In the genomic region with DNA sequence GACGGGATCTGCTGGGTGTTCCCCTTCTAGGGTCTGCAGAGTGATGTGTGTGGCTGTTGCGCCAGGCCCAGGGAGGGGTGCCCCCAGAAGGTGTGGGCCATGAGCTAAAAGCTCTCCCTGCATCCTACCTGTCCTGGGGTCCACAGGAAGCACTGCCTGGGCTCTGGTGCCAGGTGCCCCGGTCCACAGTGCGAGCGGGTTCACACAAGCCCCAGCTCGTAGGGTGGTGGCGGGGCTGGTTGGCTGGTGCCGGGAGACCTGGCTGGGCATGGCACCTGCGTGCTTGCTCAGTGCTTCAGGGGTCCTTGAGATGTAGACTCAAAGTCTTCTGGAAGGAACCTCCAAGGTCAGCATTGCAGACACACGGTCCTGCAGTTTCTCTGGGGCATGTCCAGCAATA, we compare ENCODE assay signal across 38 cellular contexts.
"Had no signal": no experiment of that assay in that cellular context is flagged by ENCODE, and none has a peak within 500 bp of the region (broad histone marks: within the 10 kb centered on the region; RNA-seq: fewer than 3 reads in every experiment).

No MANE protein-coding gene starts in this region.

- H3K4me3 ChIP-seq: adrenal gland, body of pancreas, cardiac muscle cell had no signal

- H3K4me1 ChIP-seq: adrenal gland, body of pancreas had no signal

- H3K36me3 Mint-ChIP-seq: activated naive CD4-positive, alpha-beta T cell treated with anti-CD3 and anti-CD28 coated beads, Interleukin-2, amount 50 U/mL, for 72 hours; activated naive CD8-positive, alpha-beta T cell treated with anti-CD3 and anti-CD28 coated beads for 36 hours; WTC11 had no signal

- H3K27ac ChIP-seq: adrenal gland, body of pancreas, brain microvascular endothelial cell, cardiac muscle cell, VCaP had no signal

- ATAC-seq: activated CD4-positive, alpha-beta T cell treated with anti-CD3 and anti-CD28 coated beads for 36 hours; activated CD4-positive, CD25-positive, alpha-beta regulatory T cell treated with anti-CD3 and anti-CD28 coated beads, Interleukin-2, amount 50 U/mL, for 24 hours; activated CD8-positive, alpha-beta T cell treated with anti-CD3 and anti-CD28 coated beads for 36 hours; activated naive CD4-positive, alpha-beta T cell treated with anti-CD3 and anti-CD28 coated beads, Interleukin-2, amount 50 U/mL, for 72 hours; activated T-cell treated with anti-CD3 and anti-CD28 coated beads, Interleukin-2, amount 50 U/mL, for 4 hours; activated T-cell treated with anti-CD3 and anti-CD28 coated beads, Interleukin-2, amount 50 U/mL, for 72 hours; activated T-helper 17 cell treated with anti-CD3 and anti-CD28 coated beads, Interleukin-2, amount 50 U/mL, for 72 hours; body of pancreas; WTC11 had no signal

- H3K4me3 Mint-ChIP-seq: activated CD4-positive, alpha-beta T cell treated with anti-CD3 and anti-CD28 coated beads for 36 hours; activated CD4-positive, alpha-beta T cell treated with anti-CD3 and anti-CD28 coated beads, Interleukin-2, amount 10 ng/mL, durations not matched to agents 7 days and 5 days; activated CD8-positive, alpha-beta T cell treated with anti-CD3 and anti-CD28 coated beads for 36 hours; activated naive CD4-positive, alpha-beta T cell treated with anti-CD3 and anti-CD28 coated beads for 36 hours; activated naive CD8-positive, alpha-beta T cell treated with anti-CD3 and anti-CD28 coated beads for 36 hours; activated T-cell treated with anti-CD3 and anti-CD28 coated beads, Interleukin-2, amount 50 U/mL, for 4 hours; activated T-cell treated with anti-CD3 and anti-CD28 coated beads, Interleukin-2, amount 50 U/mL, for 72 hours; activated T-helper 1 cell treated with anti-CD3 and anti-CD28 coated beads, Interleukin-12 subunit alpha, Interleukin-12 subunit beta, Interleukin-2, Interleukin-4 antibody, amounts not matched to agents 30 ng/mL and 10 ng/mL and 1 ng/mL, durations not matched to agents 14 hours and 24 hours and 36 hours; activated T-helper 17 cell treated with anti-CD3 and anti-CD28 coated beads, Interleukin-2, amount 50 U/mL, for 72 hours; central memory CD8-positive, alpha-beta T cell; T-helper 1 cell treated with Interleukin-12 subunit alpha and Interleukin-12 subunit beta and Interleukin-4 antibody, amounts not matched to agents 30 μg/mL and 1 μg/mL, for 36 hours; T-helper 2 cell treated with Interferon-gamma antibody and Interleukin-4, amounts not matched to agents 5 μg/mL and 100 μg/mL, for 36 hours; WTC11 had no signal

- H3K4me1 Mint-ChIP-seq: activated CD4-positive, alpha-beta T cell treated with anti-CD3 and anti-CD28 coated beads for 36 hours; activated CD4-positive, alpha-beta T cell treated with anti-CD3 and anti-CD28 coated beads, Interleukin-2, amount 10 ng/mL, durations not matched to agents 7 days and 5 days; activated naive CD8-positive, alpha-beta T cell treated with anti-CD3 and anti-CD28 coated beads for 36 hours; activated T-helper 17 cell treated with anti-CD3 and anti-CD28 coated beads, Interleukin-2, amount 50 U/mL, for 72 hours; central memory CD8-positive, alpha-beta T cell had no signal

- H3K9me3 Mint-ChIP-seq: activated CD4-positive, alpha-beta T cell treated with anti-CD3 and anti-CD28 coated beads, Interleukin-2, amount 10 ng/mL, durations not matched to agents 7 days and 5 days; activated CD8-positive, alpha-beta T cell treated with anti-CD3 and anti-CD28 coated beads for 36 hours; activated naive CD4-positive, alpha-beta T cell treated with anti-CD3 and anti-CD28 coated beads for 36 hours; activated naive CD4-positive, alpha-beta T cell treated with anti-CD3 and anti-CD28 coated beads, Interleukin-2, amount 50 U/mL, for 72 hours; activated naive CD8-positive, alpha-beta T cell treated with anti-CD3 and anti-CD28 coated beads for 36 hours; activated T-cell treated with anti-CD3 and anti-CD28 coated beads, Interleukin-2, amount 50 U/mL, for 4 hours; activated T-cell treated with anti-CD3 and anti-CD28 coated beads, Interleukin-2, amount 50 U/mL, for 72 hours; activated T-helper 1 cell treated with anti-CD3 and anti-CD28 coated beads, Interleukin-12 subunit alpha, Interleukin-12 subunit beta, Interleukin-2, Interleukin-4 antibody, amounts not matched to agents 30 ng/mL and 10 ng/mL and 1 ng/mL, durations not matched to agents 14 hours and 24 hours and 36 hours; activated T-helper 17 cell treated with anti-CD3 and anti-CD28 coated beads, Interleukin-2, amount 50 U/mL, for 72 hours; central memory CD8-positive, alpha-beta T cell; T-helper 1 cell treated with Interleukin-12 subunit alpha and Interleukin-12 subunit beta and Interleukin-4 antibody, amounts not matched to agents 30 μg/mL and 1 μg/mL, for 36 hours; T-helper 2 cell treated with Interferon-gamma antibody and Interleukin-4, amounts not matched to agents 5 μg/mL and 100 μg/mL, for 36 hours; WTC11 had no signal

- H3K27ac Mint-ChIP-seq: activated CD4-positive, alpha-beta T cell treated with anti-CD3 and anti-CD28 coated beads for 36 hours; activated CD4-positive, alpha-beta T cell treated with anti-CD3 and anti-CD28 coated beads, Interleukin-2, amount 10 ng/mL, durations not matched to agents 7 days and 5 days; activated CD8-positive, alpha-beta T cell treated with anti-CD3 and anti-CD28 coated beads for 36 hours; activated naive CD4-positive, alpha-beta T cell treated with anti-CD3 and anti-CD28 coated beads for 36 hours; activated naive CD4-positive, alpha-beta T cell treated with anti-CD3 and anti-CD28 coated beads, Interleukin-2, amount 50 U/mL, for 72 hours; activated naive CD8-positive, alpha-beta T cell treated with anti-CD3 and anti-CD28 coated beads for 36 hours; activated T-cell treated with anti-CD3 and anti-CD28 coated beads, Interleukin-2, amount 50 U/mL, for 72 hours; activated T-helper 1 cell treated with anti-CD3 and anti-CD28 coated beads, Interleukin-12 subunit alpha, Interleukin-12 subunit beta, Interleukin-2, Interleukin-4 antibody, amounts not matched to agents 30 ng/mL and 10 ng/mL and 1 ng/mL, durations not matched to agents 14 hours and 24 hours and 36 hours; activated T-helper 17 cell treated with anti-CD3 and anti-CD28 coated beads, Interleukin-2, amount 50 U/mL, for 72 hours; T-helper 1 cell treated with Interleukin-12 subunit alpha and Interleukin-12 subunit beta and Interleukin-4 antibody, amounts not matched to agents 30 μg/mL and 1 μg/mL, for 36 hours; T-helper 2 cell treated with Interferon-gamma antibody and Interleukin-4, amounts not matched to agents 5 μg/mL and 100 μg/mL, for 36 hours had no signal

- H3K36me3 ChIP-seq: brain microvascular endothelial cell, cardiac muscle cell had no signal

- DNase-seq: activated CD4-positive, alpha-beta T cell treated with anti-CD3 and anti-CD28 coated beads for 1 hour; activated CD4-positive, alpha-beta T cell treated with anti-CD3 and anti-CD28 coated beads for 36 hours; activated CD4-positive, alpha-beta T cell treated with anti-CD3 and anti-CD28 coated beads for 48 hours; activated CD4-positive, alpha-beta T cell treated with anti-CD3 and anti-CD28 coated beads, Interleukin-2, amount 10 ng/mL, durations not matched to agents 7 days and 5 days; activated CD4-positive, alpha-beta T cell treated with anti-CD3 and anti-CD28 coated beads, Interleukin-2, amount 50 U/mL, for 48 hours; activated CD4-positive, CD25-positive, alpha-beta regulatory T cell; activated CD8-positive, alpha-beta memory T cell treated with anti-CD3 and anti-CD28 coated beads, Interleukin-2, amount 50 U/mL, for 4 hours; activated CD8-positive, alpha-beta T cell treated with anti-CD3 and anti-CD28 coated beads for 36 hours; activated effector memory CD4-positive, alpha-beta T cell treated with anti-CD3 and anti-CD28 coated beads, Interleukin-2, amount 50 U/mL, for 16 hours; activated gamma-delta T cell treated with Interleukin-2 at 50 U/mL for 16 hours; activated naive CD4-positive, alpha-beta T cell; activated naive CD4-positive, alpha-beta T cell treated with anti-CD3 and anti-CD28 coated beads for 36 hours; activated naive CD4-positive, alpha-beta T cell treated with anti-CD3 and anti-CD28 coated beads, Interleukin-2, amount 50 U/mL, for 16 hours; activated naive CD8-positive, alpha-beta T cell treated with anti-CD3 and anti-CD28 coated beads for 36 hours; activated T-cell treated with anti-CD3 and anti-CD28 coated beads for 4 hours; activated T-cell treated with anti-CD3 and anti-CD28 coated beads, Interleukin-2, amount 50 U/mL, for 1 hour; activated T-cell treated with anti-CD3 and anti-CD28 coated beads, Interleukin-2, amount 50 U/mL, for 4 hours; activated T-cell treated with anti-CD3 and anti-CD28 coated beads, Interleukin-2, amount 50 U/mL, for 72 hours; adrenal gland; amniotic stem cell; aorta; body of pancreas; brain microvascular endothelial cell; caudate nucleus; cerebellar nuclear complex; T-helper 1 cell; T-helper 2 cell; T-helper 9 cell had no signal

- H3K9me3 ChIP-seq: adrenal gland, body of pancreas had no signal

- H3K27me3 ChIP-seq: adrenal gland, body of pancreas, cardiac muscle cell had no signal
